ENCODE assay signal across 1 cellular context in genomic region chr1:206469933-206470691, GRCh38.
A peak's percentile ranks its signal among the peaks of the same experiment; 100 is the strongest.
TF ChIP-seq lines count a peak whose summit lies in the region.

Gene IKBKE, plus strand, starts transcription at chr1:206470476. Its CDS starts 2,752 bp downstream, at chr1:206473228.

TF ChIP-seq in GM12878, 131 proteins besides CTCF, POLR2A, EP300 and RAD21 (continued from another document and continues in another):
- no peak for TF ChIP-seq SKIL (IDR thresholded peaks at IDR 0.05; ENCODE audit: low read depth, poor library complexity, severe bottlenecking)
- peak; percentile 3 to 71; a peak in 1 of 4 replicates for TF ChIP-seq IKZF2 (IDR thresholded peaks at IDR 0.05)
- TF ChIP-seq RB1 (IDR thresholded peaks at IDR 0.05; ENCODE audit: borderline replicate concordance), result peak; percentile 75
- no peak for TF ChIP-seq POLR2AphosphoS2 (IDR thresholded peaks at IDR 0.05; ENCODE audit: low read depth, low read length)
- TF ChIP-seq ZNF207 (IDR thresholded peaks at IDR 0.05; ENCODE audit: borderline replicate concordance), result no peak
- no peak for TF ChIP-seq ZNF274 (IDR thresholded peaks at IDR 0.05; ENCODE audit: insufficient read depth, insufficient read length)
- peak; percentile 94 for TF ChIP-seq SPI1 (IDR thresholded peaks at IDR 0.05; ENCODE audit: borderline replicate concordance, insufficient read depth, low read depth, low read length)
- 0 out of 2 replicates have a peak, but pooled peaks have one; percentile 8 for TF ChIP-seq YY1 (IDR thresholded peaks at IDR 0.05; ENCODE audit: low read depth, low read length)
- no peak for TF ChIP-seq SIN3A (IDR thresholded peaks at IDR 0.05; ENCODE audit: low read depth, low read length)
- TF ChIP-seq DPF2 (IDR thresholded peaks at IDR 0.05), result 0 out of 2 replicates have a peak, but pooled peaks have one; percentile 11
- no peak for TF ChIP-seq CHD1 (IDR thresholded peaks at IDR 0.05; ENCODE audit: low read depth, low read length)
- TF ChIP-seq, protein P1, sequence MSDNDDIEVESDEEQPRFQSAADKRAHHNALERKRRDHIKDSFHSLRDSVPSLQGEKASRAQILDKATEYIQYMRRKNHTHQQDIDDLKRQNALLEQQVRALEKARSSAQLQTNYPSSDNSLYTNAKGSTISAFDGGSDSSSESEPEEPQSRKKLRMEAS (IDR thresholded peaks at IDR 0.05; ENCODE audit: low read depth, low read length), result no peak
- no peak for TF ChIP-seq ZNF24 (IDR thresholded peaks at IDR 0.05)
- TF ChIP-seq SMARCA5 (IDR thresholded peaks at IDR 0.05), result no peak
- TF ChIP-seq TCF3 (IDR thresholded peaks at IDR 0.05; ENCODE audit: borderline replicate concordance, insufficient read depth, low read depth, low read length), result no peak
- TF ChIP-seq CHD4 (IDR thresholded peaks at IDR 0.05), result no peak
- TF ChIP-seq BRCA1 (IDR thresholded peaks at IDR 0.05; ENCODE audit: low read depth, low read length), result no peak
- TF ChIP-seq CBFB (IDR thresholded peaks at IDR 0.05; ENCODE audit: low read depth), result no peak
- TF ChIP-seq RAD51 (IDR thresholded peaks at IDR 0.05), result no peak
- TF ChIP-seq HDAC6 (IDR thresholded peaks at IDR 0.05; ENCODE audit: unreplicated experiment), result no peak
- TF ChIP-seq KAT2A (conservative IDR thresholded peaks at IDR 0.05; ENCODE audit: control insufficient read depth, low read depth, low read length), result no peak
- TF ChIP-seq, protein P2, sequence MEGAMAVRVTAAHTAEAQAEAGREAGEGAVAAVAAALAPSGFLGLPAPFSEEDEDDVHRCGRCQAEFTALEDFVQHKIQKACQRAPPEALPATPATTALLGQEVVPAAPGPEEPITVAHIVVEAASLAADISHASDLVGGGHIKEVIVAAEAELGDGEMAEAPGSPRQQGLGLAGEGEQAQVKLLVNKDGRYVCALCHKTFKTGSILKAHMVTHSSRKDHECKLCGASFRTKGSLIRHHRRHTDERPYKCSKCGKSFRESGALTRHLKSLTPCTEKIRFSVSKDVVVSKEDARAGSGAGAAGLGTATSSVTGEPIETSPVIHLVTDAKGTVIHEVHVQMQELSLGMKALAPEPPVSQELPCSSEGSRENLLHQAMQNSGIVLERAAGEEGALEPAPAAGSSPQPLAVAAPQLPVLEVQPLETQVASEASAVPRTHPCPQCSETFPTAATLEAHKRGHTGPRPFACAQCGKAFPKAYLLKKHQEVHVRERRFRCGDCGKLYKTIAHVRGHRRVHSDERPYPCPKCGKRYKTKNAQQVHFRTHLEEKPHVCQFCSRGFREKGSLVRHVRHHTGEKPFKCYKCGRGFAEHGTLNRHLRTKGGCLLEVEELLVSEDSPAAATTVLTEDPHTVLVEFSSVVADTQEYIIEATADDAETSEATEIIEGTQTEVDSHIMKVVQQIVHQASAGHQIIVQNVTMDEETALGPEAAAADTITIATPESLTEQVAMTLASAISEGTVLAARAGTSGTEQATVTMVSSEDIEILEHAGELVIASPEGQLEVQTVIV (IDR thresholded peaks at IDR 0.05; ENCODE audit: borderline replicate concordance, partially characterized antibody), result peak; percentile 75
- TF ChIP-seq FOXK2 (IDR thresholded peaks at IDR 0.05), result no peak
- TF ChIP-seq, protein P3, sequence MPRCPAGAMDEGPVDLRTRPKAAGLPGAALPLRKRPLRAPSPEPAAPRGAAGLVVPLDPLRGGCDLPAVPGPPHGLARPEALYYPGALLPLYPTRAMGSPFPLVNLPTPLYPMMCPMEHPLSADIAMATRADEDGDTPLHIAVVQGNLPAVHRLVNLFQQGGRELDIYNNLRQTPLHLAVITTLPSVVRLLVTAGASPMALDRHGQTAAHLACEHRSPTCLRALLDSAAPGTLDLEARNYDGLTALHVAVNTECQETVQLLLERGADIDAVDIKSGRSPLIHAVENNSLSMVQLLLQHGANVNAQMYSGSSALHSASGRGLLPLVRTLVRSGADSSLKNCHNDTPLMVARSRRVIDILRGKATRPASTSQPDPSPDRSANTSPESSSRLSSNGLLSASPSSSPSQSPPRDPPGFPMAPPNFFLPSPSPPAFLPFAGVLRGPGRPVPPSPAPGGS (IDR thresholded peaks at IDR 0.05; ENCODE audit: borderline replicate concordance, insufficient read depth, low read depth, low read length, poor library complexity, severe bottlenecking), result no peak
- no peak for TF ChIP-seq KDM1A (IDR thresholded peaks at IDR 0.05; ENCODE audit: borderline replicate concordance)
- no peak for TF ChIP-seq TBL1XR1 (IDR thresholded peaks at IDR 0.05; ENCODE audit: low read depth, low read length)
- TF ChIP-seq ATF2 (IDR thresholded peaks at IDR 0.05; ENCODE audit: low read length), result no peak
- TF ChIP-seq NFIC (IDR thresholded peaks at IDR 0.05; ENCODE audit: low read depth, low read length), result no peak
- TF ChIP-seq ETV6 (conservative IDR thresholded peaks at IDR 0.05 in 1 of 2, IDR thresholded peaks at IDR 0.05 in 1 of 2; ENCODE audit: borderline replicate concordance in 1 of 2, low read depth in 1 of 2), result 0 out of 4 replicates have a peak, but pooled peaks of 1 of the 2 experiments have one; percentile 25
- no peak for TF ChIP-seq SUPT20H (IDR thresholded peaks at IDR 0.05; ENCODE audit: borderline replicate concordance, control insufficient read depth, low read depth, low read length)
- no peak for TF ChIP-seq JUNB (IDR thresholded peaks at IDR 0.05)
- peak; percentile 12; the same call in 1 of the 2 replicates for TF ChIP-seq ELK1 (IDR thresholded peaks at IDR 0.05; ENCODE audit: low read depth, low read length)
- TF ChIP-seq, protein P4, sequence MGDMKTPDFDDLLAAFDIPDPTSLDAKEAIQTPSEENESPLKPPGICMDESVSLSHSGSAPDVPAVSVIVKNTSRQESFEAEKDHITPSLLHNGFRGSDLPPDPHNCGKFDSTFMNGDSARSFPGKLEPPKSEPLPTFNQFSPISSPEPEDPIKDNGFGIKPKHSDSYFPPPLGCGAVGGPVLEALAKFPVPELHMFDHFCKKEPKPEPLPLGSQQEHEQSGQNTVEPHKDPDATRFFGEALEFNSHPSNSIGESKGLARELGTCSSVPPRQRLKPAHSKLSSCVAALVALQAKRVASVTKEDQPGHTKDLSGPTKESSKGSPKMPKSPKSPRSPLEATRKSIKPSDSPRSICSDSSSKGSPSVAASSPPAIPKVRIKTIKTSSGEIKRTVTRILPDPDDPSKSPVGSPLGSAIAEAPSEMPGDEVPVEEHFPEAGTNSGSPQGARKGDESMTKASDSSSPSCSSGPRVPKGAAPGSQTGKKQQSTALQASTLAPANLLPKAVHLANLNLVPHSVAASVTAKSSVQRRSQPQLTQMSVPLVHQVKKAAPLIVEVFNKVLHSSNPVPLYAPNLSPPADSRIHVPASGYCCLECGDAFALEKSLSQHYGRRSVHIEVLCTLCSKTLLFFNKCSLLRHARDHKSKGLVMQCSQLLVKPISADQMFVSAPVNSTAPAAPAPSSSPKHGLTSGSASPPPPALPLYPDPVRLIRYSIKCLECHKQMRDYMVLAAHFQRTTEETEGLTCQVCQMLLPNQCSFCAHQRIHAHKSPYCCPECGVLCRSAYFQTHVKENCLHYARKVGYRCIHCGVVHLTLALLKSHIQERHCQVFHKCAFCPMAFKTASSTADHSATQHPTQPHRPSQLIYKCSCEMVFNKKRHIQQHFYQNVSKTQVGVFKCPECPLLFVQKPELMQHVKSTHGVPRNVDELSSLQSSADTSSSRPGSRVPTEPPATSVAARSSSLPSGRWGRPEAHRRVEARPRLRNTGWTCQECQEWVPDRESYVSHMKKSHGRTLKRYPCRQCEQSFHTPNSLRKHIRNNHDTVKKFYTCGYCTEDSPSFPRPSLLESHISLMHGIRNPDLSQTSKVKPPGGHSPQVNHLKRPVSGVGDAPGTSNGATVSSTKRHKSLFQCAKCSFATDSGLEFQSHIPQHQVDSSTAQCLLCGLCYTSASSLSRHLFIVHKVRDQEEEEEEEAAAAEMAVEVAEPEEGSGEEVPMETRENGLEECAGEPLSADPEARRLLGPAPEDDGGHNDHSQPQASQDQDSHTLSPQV (IDR thresholded peaks at IDR 0.05), result no peak
- TF ChIP-seq, protein P5, sequence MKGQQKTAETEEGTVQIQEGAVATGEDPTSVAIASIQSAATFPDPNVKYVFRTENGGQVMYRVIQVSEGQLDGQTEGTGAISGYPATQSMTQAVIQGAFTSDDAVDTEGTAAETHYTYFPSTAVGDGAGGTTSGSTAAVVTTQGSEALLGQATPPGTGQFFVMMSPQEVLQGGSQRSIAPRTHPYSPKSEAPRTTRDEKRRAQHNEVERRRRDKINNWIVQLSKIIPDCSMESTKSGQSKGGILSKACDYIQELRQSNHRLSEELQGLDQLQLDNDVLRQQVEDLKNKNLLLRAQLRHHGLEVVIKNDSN (IDR thresholded peaks at IDR 0.05; ENCODE audit: borderline replicate concordance, extremely low read length, insufficient read depth, low read depth, low read length), result no peak
- no peak for TF ChIP-seq RCOR1 (conservative IDR thresholded peaks at IDR 0.05; ENCODE audit: low read depth, low read length)
- no peak for TF ChIP-seq JUND (IDR thresholded peaks at IDR 0.05; ENCODE audit: low read depth, low read length)
- no peak for TF ChIP-seq NR2F1 (conservative IDR thresholded peaks at IDR 0.05)
- no peak for TF ChIP-seq ZBED1 (IDR thresholded peaks at IDR 0.05; ENCODE audit: borderline replicate concordance)
- TF ChIP-seq, protein P6, sequence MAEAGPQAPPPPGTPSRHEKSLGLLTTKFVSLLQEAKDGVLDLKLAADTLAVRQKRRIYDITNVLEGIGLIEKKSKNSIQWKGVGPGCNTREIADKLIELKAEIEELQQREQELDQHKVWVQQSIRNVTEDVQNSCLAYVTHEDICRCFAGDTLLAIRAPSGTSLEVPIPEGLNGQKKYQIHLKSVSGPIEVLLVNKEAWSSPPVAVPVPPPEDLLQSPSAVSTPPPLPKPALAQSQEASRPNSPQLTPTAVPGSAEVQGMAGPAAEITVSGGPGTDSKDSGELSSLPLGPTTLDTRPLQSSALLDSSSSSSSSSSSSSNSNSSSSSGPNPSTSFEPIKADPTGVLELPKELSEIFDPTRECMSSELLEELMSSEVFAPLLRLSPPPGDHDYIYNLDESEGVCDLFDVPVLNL (IDR thresholded peaks at IDR 0.05; ENCODE audit: low read depth, low read length), result 0 out of 2 replicates have a peak, but pooled peaks have one; percentile 38
- no peak for TF ChIP-seq LARP7 (IDR thresholded peaks at IDR 0.05)
- TF ChIP-seq, protein P7, sequence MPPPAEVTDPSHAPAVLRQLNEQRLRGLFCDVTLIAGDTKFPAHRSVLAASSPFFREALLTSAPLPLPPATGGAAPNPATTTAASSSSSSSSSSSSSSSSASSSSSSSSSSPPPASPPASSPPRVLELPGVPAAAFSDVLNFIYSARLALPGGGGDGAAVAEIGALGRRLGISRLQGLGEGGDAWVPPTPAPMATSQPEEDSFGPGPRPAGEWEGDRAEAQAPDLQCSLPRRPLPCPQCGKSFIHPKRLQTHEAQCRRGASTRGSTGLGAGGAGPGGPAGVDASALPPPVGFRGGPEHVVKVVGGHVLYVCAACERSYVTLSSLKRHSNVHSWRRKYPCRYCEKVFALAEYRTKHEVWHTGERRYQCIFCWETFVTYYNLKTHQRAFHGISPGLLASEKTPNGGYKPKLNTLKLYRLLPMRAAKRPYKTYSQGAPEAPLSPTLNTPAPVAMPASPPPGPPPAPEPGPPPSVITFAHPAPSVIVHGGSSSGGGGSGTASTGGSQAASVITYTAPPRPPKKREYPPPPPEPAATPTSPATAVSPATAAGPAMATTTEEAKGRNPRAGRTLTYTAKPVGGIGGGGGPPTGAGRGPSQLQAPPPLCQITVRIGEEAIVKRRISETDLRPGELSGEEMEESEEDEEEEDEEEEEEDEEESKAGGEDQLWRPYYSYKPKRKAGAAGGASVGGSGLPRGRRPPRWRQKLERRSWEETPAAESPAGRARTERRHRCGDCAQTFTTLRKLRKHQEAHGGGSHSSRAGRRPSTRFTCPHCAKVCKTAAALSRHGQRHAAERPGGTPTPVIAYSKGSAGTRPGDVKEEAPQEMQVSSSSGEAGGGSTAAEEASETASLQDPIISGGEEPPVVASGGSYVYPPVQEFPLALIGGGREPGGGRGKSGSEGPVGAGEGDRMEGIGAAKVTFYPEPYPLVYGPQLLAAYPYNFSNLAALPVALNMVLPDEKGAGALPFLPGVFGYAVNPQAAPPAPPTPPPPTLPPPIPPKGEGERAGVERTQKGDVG (CRISPR knock-in tag; IDR thresholded peaks at IDR 0.05), result no peak
- TF ChIP-seq MXI1 (IDR thresholded peaks at IDR 0.05; ENCODE audit: low read depth, low read length), result peak; percentile 59; the same call in 1 of the 2 replicates
- TF ChIP-seq TCF12 (IDR thresholded peaks at IDR 0.05; ENCODE audit: low read depth, low read length), result no peak
